ENCODE assay signal across 31 cellular contexts in the genomic region with DNA sequence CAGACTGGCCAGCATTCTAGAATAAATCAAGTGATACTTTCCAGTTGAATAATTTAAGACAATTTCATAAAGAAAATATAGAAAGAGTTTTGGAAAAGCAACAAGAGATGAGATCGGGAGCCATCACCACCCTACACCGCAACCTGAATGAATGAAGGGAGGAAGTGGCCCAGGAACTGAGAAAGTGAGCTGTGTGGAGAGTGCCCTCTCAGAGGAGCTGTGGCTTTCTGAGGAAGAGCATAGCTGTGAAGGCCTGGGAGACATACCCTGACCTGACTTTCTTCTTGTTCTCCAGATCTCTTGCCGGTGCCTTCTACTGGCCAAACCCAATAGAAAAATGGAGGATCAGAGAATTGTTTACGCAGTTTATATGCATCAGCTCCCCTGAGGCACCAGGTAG.
"Had no signal": no experiment of that assay in that cellular context is flagged by ENCODE, and none has a peak within 500 bp of the region (broad histone marks: within the 10 kb centered on the region; RNA-seq: fewer than 3 reads in every experiment).

No MANE protein-coding gene starts in this region.

- H3K36me3 ChIP-seq: brain microvascular endothelial cell had no signal

- H3K36me3 Mint-ChIP-seq: activated naive CD8-positive, alpha-beta T cell; WTC11 had no signal

- H3K27ac ChIP-seq: brain microvascular endothelial cell, coronary artery, dorsolateral prefrontal cortex, VCaP had no signal

- H3K4me3 ChIP-seq: coronary artery, dorsolateral prefrontal cortex had no signal

- ATAC-seq: activated CD8-positive, alpha-beta T cell treated with anti-CD3 and anti-CD28 coated beads for 36 hours; activated T-cell treated with anti-CD3 and anti-CD28 coated beads, Interleukin-2, amount 50 U/mL, for 4 hours; activated T-helper 17 cell treated with anti-CD3 and anti-CD28 coated beads, Interleukin-2, amount 50 U/mL, for 72 hours; esophagus mucosa; WTC11 had no signal

- H3K4me3 Mint-ChIP-seq: activated CD8-positive, alpha-beta T cell treated with anti-CD3 and anti-CD28 coated beads for 36 hours; activated naive CD8-positive, alpha-beta T cell; activated T-cell treated with anti-CD3 and anti-CD28 coated beads, Interleukin-2, amount 50 U/mL, for 4 hours; activated T-helper 17 cell treated with anti-CD3 and anti-CD28 coated beads, Interleukin-2, amount 50 U/mL, for 72 hours; central memory CD8-positive, alpha-beta T cell; dendritic cell treated with granulocyte-macrophage colony-stimulating factor and Interleukin-4, amounts not matched to agents 40 ng/mL and 50 ng/mL, for 4 days; endodermal cell; WTC11 had no signal

- H3K27me3 ChIP-seq: brain microvascular endothelial cell, dorsolateral prefrontal cortex had no signal

- H3K9me3 Mint-ChIP-seq: endodermal cell had no signal

- H3K27ac Mint-ChIP-seq: activated CD8-positive, alpha-beta T cell treated with anti-CD3 and anti-CD28 coated beads for 36 hours; activated naive CD8-positive, alpha-beta T cell; activated T-helper 17 cell treated with anti-CD3 and anti-CD28 coated beads, Interleukin-2, amount 50 U/mL, for 72 hours; dendritic cell treated with granulocyte-macrophage colony-stimulating factor and Interleukin-4, amounts not matched to agents 40 ng/mL and 50 ng/mL, for 4 days; endodermal cell; WTC11 had no signal

- H3K4me1 Mint-ChIP-seq: activated T-helper 17 cell treated with anti-CD3 and anti-CD28 coated beads, Interleukin-2, amount 50 U/mL, for 72 hours; central memory CD8-positive, alpha-beta T cell; endodermal cell; WTC11 had no signal

- FAIRE-seq: astrocyte, bronchial epithelial cell, frontal cortex had no signal

- DNase-seq: activated CD4-positive, alpha-beta T cell treated with anti-CD3 and anti-CD28 coated beads for 1 hour; activated CD4-positive, alpha-beta T cell treated with anti-CD3 and anti-CD28 coated beads for 4 hours; activated CD4-positive, alpha-beta T cell treated with anti-CD3 and anti-CD28 coated beads, Interleukin-2, amount 50 U/mL, for 1 hour; activated CD4-positive, alpha-beta T cell treated with anti-CD3 and anti-CD28 coated beads, Interleukin-2, amount 50 U/mL, for 48 hours; activated CD8-positive, alpha-beta memory T cell treated with anti-CD3 and anti-CD28 coated beads for 24 hours; activated CD8-positive, alpha-beta T cell treated with anti-CD3 and anti-CD28 coated beads for 36 hours; activated effector memory CD4-positive, alpha-beta T cell treated with Interleukin-2 at 50 U/mL for 16 hours; activated gamma-delta T cell treated with Interleukin-2 at 50 U/mL for 16 hours; activated naive CD4-positive, alpha-beta T cell treated with anti-CD3 and anti-CD28 coated beads, Interleukin-2, amount 50 U/mL, for 16 hours; activated naive CD4-positive, alpha-beta T cell treated with Interleukin-2 at 50 U/mL for 16 hours; activated T-cell treated with anti-CD3 and anti-CD28 coated beads, Interleukin-2, amount 50 U/mL, for 4 hours; amniotic stem cell; anterior cingulate cortex; brain microvascular endothelial cell; dorsolateral prefrontal cortex; effector memory CD4-positive, alpha-beta T cell; endodermal cell; foreskin fibroblast; head of caudate nucleus; T-helper 2 cell had no signal
